Comparison of ENCODE assay signal across 12 cellular contexts in the genomic region with DNA sequence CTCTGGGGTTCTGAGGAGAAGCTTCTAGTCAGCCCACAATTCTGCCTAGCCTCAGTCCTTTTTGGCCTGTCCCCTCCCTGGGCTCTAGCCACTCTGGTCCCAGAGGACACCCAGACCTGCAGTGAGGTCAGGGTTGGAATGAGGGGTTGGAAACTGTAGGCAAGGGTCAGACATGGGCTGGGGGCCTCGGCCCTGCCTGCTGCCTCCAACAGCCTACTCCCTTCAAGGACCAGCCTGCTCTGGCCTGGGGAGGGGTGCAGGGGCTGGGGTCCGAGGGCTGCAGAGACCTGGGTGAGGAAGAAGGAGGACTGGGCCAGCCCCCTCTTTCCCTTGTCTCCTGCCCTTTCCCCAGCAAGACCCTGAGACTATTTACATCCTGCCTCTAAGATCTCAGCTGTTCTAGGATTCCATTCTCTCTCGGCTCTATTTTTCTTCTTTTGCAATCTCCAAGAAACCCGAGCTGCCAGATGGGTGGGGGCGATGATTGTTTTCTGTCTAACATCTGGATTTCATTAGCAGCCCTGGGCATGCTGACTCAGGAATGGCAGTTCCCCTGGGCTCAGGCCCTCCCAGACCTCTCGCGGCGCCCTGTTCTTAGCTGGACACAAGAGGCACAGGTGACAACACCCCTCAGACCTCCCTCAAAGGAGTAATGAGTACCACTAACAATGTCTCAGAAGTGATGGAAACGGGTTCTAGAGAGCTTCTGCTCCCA. TPM values are rescaled to one million over a fixed set of nuclear protein-coding genes. Genes with fewer than 3 reads are reported as not detected.
DNase-seq lines count a peak whose midpoint lies in the region; ATAC-seq lines count a peak whose summit lies in the region.
"Had no signal": no experiment of that assay in that cellular context is flagged by ENCODE, and none has a peak within 500 bp of the region (broad histone marks: within the 10 kb centered on the region; RNA-seq: fewer than 3 reads in every experiment).

No MANE protein-coding gene starts in this region.

- peaks cover 0 to 6% (median 0%) of the 10 kb centered on the region in 7 donors for H3K4me1 Mint-ChIP-seq in naive thymus-derived CD4-positive, alpha-beta T cell
- H3K4me1 Mint-ChIP-seq: stimulated activated effector memory CD8-positive, alpha-beta T cell treated with anti-CD3 and anti-CD28 coated beads, Interleukin-12 subunit alpha, Interleukin-12 subunit beta, amount 100 ng/mL, for 72 hours had no signal

- H3K27ac ChIP-seq in naive thymus-derived CD4-positive, alpha-beta T cell (ENCODE audit: low read depth, low read length) = no peak overlapping the region
- H3K27ac ChIP-seq: pancreas had no signal

- DNase-seq in H4 (ENCODE audit: low spot score) = peak; percentile 84
- peak; percentile 88 for DNase-seq in brain pericyte (ENCODE audit: low read depth, low spot score)
- peak; percentile 94 for DNase-seq in iris pigment epithelial cell (ENCODE audit: low read depth)
- DNase-seq in stromal cell of bone marrow (ENCODE audit: low read depth) = peak; percentile 90
- no peak for DNase-seq in SIG-M5 (lab: John Stamatoyannopoulos, UW)
- DNase-seq in foreskin melanocyte = no peak
- no peak for DNase-seq in naive thymus-derived CD4-positive, alpha-beta T cell
- DNase-seq: activated T-cell treated with anti-CD3 and anti-CD28 coated beads for 4 hours, NCI-H1436 had no signal

- H3K27me3 Mint-ChIP-seq in naive thymus-derived CD4-positive, alpha-beta T cell = no peaks in the 10 kb centered on the region

- H3K4me3 Mint-ChIP-seq in naive thymus-derived CD4-positive, alpha-beta T cell = no peak overlapping the region
- H3K4me3 Mint-ChIP-seq: stimulated activated effector memory CD8-positive, alpha-beta T cell treated with anti-CD3 and anti-CD28 coated beads, Interleukin-12 subunit alpha, Interleukin-12 subunit beta, amount 100 ng/mL, for 72 hours had no signal

- intact Hi-C loops in naive thymus-derived CD4-positive, alpha-beta T cell (cut with micrococcal nuclease) = no loop called here

- CTCF ChIA-PET in naive thymus-derived CD4-positive, alpha-beta T cell (lab: Charles Lee) = no interaction called here

- POLR2A ChIA-PET in naive thymus-derived CD4-positive, alpha-beta T cell (lab: Charles Lee) = no interaction called here

- no peak overlapping the region for H3K27ac Mint-ChIP-seq in naive thymus-derived CD4-positive, alpha-beta T cell
- H3K27ac Mint-ChIP-seq: stimulated activated effector memory CD8-positive, alpha-beta T cell treated with anti-CD3 and anti-CD28 coated beads, Interleukin-12 subunit alpha, Interleukin-12 subunit beta, amount 100 ng/mL, for 72 hours had no signal

- H3K36me3 Mint-ChIP-seq in naive thymus-derived CD4-positive, alpha-beta T cell = peaks cover 0 to 5% (median 0%) of the 10 kb centered on the region in 5 donors
- H3K36me3 Mint-ChIP-seq: stimulated activated effector memory CD8-positive, alpha-beta T cell treated with anti-CD3 and anti-CD28 coated beads, Interleukin-12 subunit alpha, Interleukin-12 subunit beta, amount 100 ng/mL, for 72 hours had no signal

- no peaks in the 10 kb centered on the region for H3K27me3 ChIP-seq in naive thymus-derived CD4-positive, alpha-beta T cell (ENCODE audit: control insufficient read depth in 2 of 2, insufficient read depth in 2 of 2, low read length in 2 of 2)
- H3K27me3 ChIP-seq: pancreas had no signal

- ATAC-seq in HG02642 (IDR thresholded peaks at IDR 0.05; ENCODE audit: poor library complexity, unreplicated experiment) = no peak
- no peak for ATAC-seq in naive thymus-derived CD4-positive, alpha-beta T cell
- ATAC-seq: pancreas; stimulated activated effector memory CD8-positive, alpha-beta T cell treated with anti-CD3 and anti-CD28 coated beads, Interleukin-12 subunit alpha, Interleukin-12 subunit beta, amount 100 ng/mL, for 72 hours had no signal

- H3K4me1 ChIP-seq in naive thymus-derived CD4-positive, alpha-beta T cell (ENCODE audit: control insufficient read depth in 2 of 2, insufficient read depth in 2 of 2, low read length in 2 of 2) = no peaks in the 10 kb centered on the region

- H3K4me3 ChIP-seq in naive thymus-derived CD4-positive, alpha-beta T cell (ENCODE audit: low read length) = no peak overlapping the region
- H3K4me3 ChIP-seq: pancreas had no signal

- peaks cover 0 to 3% (median 0%) of the 10 kb centered on the region in 11 donors for H3K9me3 Mint-ChIP-seq in naive thymus-derived CD4-positive, alpha-beta T cell
- H3K9me3 Mint-ChIP-seq: stimulated activated effector memory CD8-positive, alpha-beta T cell treated with anti-CD3 and anti-CD28 coated beads, Interleukin-12 subunit alpha, Interleukin-12 subunit beta, amount 100 ng/mL, for 72 hours had no signal

- H3K36me3 ChIP-seq in naive thymus-derived CD4-positive, alpha-beta T cell (ENCODE audit: control insufficient read depth in 2 of 3, insufficient read depth in 3 of 3, low read length in 3 of 3) = no peaks in the 10 kb centered on the region

- H3K9me3 ChIP-seq in naive thymus-derived CD4-positive, alpha-beta T cell (ENCODE audit: control insufficient read depth in 2 of 3, low read length in 3 of 3) = no peaks in the 10 kb centered on the region
- H3K9me3 ChIP-seq: pancreas had no signal

RNA-seq across cellular contexts. Expression of gene ZCCHC24, which starts 23.1 kb away (rescaled TPM):
- 8.7 and 8.8 TPM in 2 replicates for total RNA-seq in H4 (2014; rRNA removed; shearing (Covaris generic))
- 1 to 10 TPM in 2 of 5 experiments, under 1 TPM in 3; 0.58 to 2.0 (median 0.76) TPM for total RNA-seq in naive thymus-derived CD4-positive, alpha-beta T cell
- under 1 TPM; 0.30 to 0.54 TPM for polyA plus RNA-seq in naive thymus-derived CD4-positive, alpha-beta T cell

Comparison
In these comparisons a context has a peak if more than half of its experiments do, and no peak if none do; other contexts are left out.
1. DNase-seq: peak in H4 (single experiment), brain pericyte (single experiment), iris pigment epithelial cell (single experiment) and stromal cell of bone marrow (single experiment); none in SIG-M5 (single experiment), foreskin melanocyte (single experiment) and naive thymus-derived CD4-positive, alpha-beta T cell (0 of 9).